In the genomic region with DNA sequence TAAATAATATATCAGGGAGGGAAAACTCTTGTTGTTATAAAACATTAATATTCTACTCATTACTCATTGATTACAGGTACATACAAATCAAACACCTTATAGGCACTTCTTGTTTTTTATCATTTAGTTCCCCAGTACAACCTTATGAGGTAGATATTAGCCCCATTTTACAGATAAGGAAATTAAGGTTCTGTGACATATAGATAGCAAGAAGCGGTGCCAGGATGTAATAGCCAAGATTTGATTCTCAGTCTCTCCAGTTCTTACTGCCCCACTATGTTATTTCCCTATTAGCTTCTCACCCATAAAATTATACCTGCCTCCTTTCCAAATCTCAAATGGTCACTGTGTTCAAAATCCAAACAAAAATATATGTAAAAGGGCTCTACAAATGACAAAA, we compare ENCODE assay signal across 6 cellular contexts.
"Had no signal": no experiment of that assay in that cellular context is flagged by ENCODE, and none has a peak within 500 bp of the region (broad histone marks: within the 10 kb centered on the region; RNA-seq: fewer than 3 reads in every experiment).

No MANE protein-coding gene starts in this region.

- H3K9ac ChIP-seq: KMS-11 had no signal

- DNase-seq: IMR-90, KBM-7, KG1 had no signal

- H3K4me2 ChIP-seq: KMS-11 had no signal

- H3K27ac ChIP-seq: HL-60, KMS-11 had no signal

- FAIRE-seq: HTR-8/SVneo had no signal
